10 cellular contexts compared by ENCODE assay signal in the genomic region with DNA sequence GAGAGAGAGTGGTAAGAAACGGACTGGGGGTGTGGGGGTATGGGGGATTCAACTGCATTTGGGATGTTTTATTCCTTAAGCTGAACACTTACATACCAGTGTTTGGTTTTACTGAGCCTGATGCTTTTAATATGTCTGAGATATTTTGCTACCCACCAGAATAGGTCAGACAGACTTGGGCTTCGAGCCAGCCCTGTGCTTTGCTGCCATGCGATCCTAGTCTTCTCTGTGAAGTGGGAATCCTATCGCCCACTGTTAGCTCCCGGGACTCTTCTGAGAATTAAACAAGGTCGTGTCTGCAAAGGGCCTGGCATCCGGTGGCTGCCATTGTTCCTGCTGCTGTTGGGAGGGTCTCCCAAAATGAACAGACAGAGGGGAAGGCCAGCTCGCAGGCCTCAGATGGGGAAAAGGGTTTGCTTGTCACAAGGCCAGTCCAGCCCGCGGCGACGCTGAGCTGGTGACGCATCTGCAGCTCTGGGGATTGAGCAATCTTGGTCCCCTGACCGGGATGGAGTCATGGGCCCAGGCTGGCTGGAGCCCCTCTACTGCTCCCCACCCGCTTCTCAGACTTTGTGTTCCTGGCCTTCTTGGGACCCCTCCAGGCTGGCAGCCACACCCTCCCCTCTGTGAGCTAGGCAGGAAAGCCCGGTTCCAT. TPM values are rescaled to one million over a fixed set of nuclear protein-coding genes. Genes with fewer than 3 reads are reported as not detected.
A peak's percentile ranks its signal among the peaks of the same experiment; 100 is the strongest.
DNase-seq lines count a peak whose midpoint lies in the region; ATAC-seq and TF ChIP-seq lines count a peak whose summit lies in the region.
"Had no signal": no experiment of that assay in that cellular context is flagged by ENCODE, and none has a peak within 500 bp of the region (broad histone marks: within the 10 kb centered on the region; RNA-seq: fewer than 3 reads in every experiment).

No MANE protein-coding gene starts in this region.

- peak overlapping the region in 2 of 3 donors; percentile 26 to 47 for H3K27ac Mint-ChIP-seq in IgD-negative memory B cell
- peak overlapping the region; percentile 66 for H3K27ac Mint-ChIP-seq in endothelial cell (ENCODE audit: unreplicated experiment)

- ATAC-seq in HG03097 (IDR thresholded peaks at IDR 0.05; ENCODE audit: low FRiP score, unreplicated experiment), result no peak
- ATAC-seq in HG03095 (IDR thresholded peaks at IDR 0.05; ENCODE audit: unreplicated experiment), result no peak

- H3K4me1 Mint-ChIP-seq in IgD-negative memory B cell (peaks cover 11 to 17% (median 14%) of the 10 kb centered on the region in 3 donors), endothelial cell (ENCODE audit: unreplicated experiment) (peaks cover 69% of the 10 kb centered on the region)

- no peak for DNase-seq in endothelial cell (ENCODE audit: low spot score)
- DNase-seq in mesenteric fat pad (ENCODE audit: low spot score), result peak; percentile 93
- no peak for DNase-seq in glomerular visceral epithelial cell (ENCODE audit: extremely low spot score)
- no peak for DNase-seq in SIG-M5 (lab: John Stamatoyannopoulos, UW)
- DNase-seq: MM.1S had no signal

- no peak for TF ChIP-seq CTCF in endothelial cell (IDR thresholded peaks at IDR 0.05; ENCODE audit: unreplicated experiment)

- H3K27me3 Mint-ChIP-seq in IgD-negative memory B cell, result no peaks in the 10 kb centered on the region
- peaks cover 10% of the 10 kb centered on the region for H3K27me3 Mint-ChIP-seq in endothelial cell (ENCODE audit: unreplicated experiment)

- H3K27ac ChIP-seq in temporal lobe (ENCODE audit: low read depth, low read length), result peak overlapping the region; percentile 80
- H3K27ac ChIP-seq: SK-N-MC had no signal

- H3K4me3 Mint-ChIP-seq in IgD-negative memory B cell, result no peak overlapping the region
- peak overlapping the region; percentile 49 for H3K4me3 Mint-ChIP-seq in endothelial cell (ENCODE audit: unreplicated experiment)

- peaks cover 4% of the 10 kb centered on the region for H3K36me3 Mint-ChIP-seq in IgD-negative memory B cell
- H3K36me3 Mint-ChIP-seq in endothelial cell (ENCODE audit: low read depth, unreplicated experiment), result peaks cover 15% of the 10 kb centered on the region

- H3K9me3 Mint-ChIP-seq in IgD-negative memory B cell, result no peaks in the 10 kb centered on the region
- H3K9me3 Mint-ChIP-seq in endothelial cell (ENCODE audit: unreplicated experiment), result no peaks in the 10 kb centered on the region

RNA-seq across cellular contexts. Expression of gene ECE1, which starts 26.9 kb away (rescaled TPM):
- polyA plus RNA-seq in IgD-negative memory B cell, result 58.6 TPM
- 328 TPM for total RNA-seq in endothelial cell (ENCODE audit: unreplicated experiment)
- 156 TPM for total RNA-seq in mesenteric fat pad
- total RNA-seq in temporal lobe, result 9.8 TPM

Comparison
In these comparisons a context has a peak if more than half of its experiments do, and no peak if none do; other contexts are left out.
1. RNA of gene ECE1, which starts 26.9 kb away (total RNA-seq): 328 TPM in endothelial cell (single experiment) and 156 TPM in mesenteric fat pad (single experiment); 9.8 TPM in temporal lobe (single experiment); every median in the first group is over 10 times any median in the second.